ENCODE assay signal across 26 cellular contexts in the genomic region with DNA sequence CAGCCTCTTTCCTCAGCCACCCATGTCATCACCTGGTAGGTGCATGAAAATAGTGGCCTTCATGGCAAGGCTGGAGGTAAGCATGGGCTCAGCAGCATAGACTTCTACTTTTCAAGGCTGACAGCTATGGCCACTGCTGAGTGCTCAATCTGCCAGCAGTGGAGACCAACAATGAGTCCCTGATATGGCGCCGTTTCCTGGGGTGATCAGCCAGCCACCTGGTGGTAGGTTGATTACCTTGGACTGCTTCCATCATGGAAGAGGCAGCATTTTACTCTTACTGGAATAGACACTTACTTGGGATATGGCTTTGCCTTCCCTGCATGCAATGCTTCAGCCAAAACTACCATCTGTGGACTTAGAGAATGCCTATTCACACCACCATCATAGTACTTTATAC. TPM values are rescaled to one million over a fixed set of nuclear protein-coding genes. Genes with fewer than 3 reads are reported as not detected.
A peak's percentile ranks its signal among the peaks of the same experiment; 100 is the strongest.
DNase-seq lines count a peak whose midpoint lies in the region; ATAC-seq and TF ChIP-seq lines count a peak whose summit lies in the region.
"Had no signal": no experiment of that assay in that cellular context is flagged by ENCODE, and none has a peak within 500 bp of the region (broad histone marks: within the 10 kb centered on the region; RNA-seq: fewer than 3 reads in every experiment).

No MANE protein-coding gene starts in this region.

- 82 to 92% methylated on average over 2 of the region's 2 CpGs for WGBS in endodermal cell (ENCODE audit: insufficient coverage in 1 of 2, insufficient read length in 1 of 2), 2 experiments
- WGBS in heart right ventricle, 2 donors = 93 to 94% methylated on average over 2 of the region's 2 CpGs

- DNase-seq in DMS 273 (lab: John Stamatoyannopoulos, UW; ENCODE audit: unreplicated experiment) (peak; percentile 1), DMS 273 treated with DMSO at 0.1 percent for 48 hours (lab: John Stamatoyannopoulos, UW) (no peak), Karpas-422 (peak; percentile 36), NCI-H69 (lab: John Stamatoyannopoulos, UW) (peak; percentile 75), endodermal cell (no peak), nucleus accumbens (lab: John Stamatoyannopoulos, UW) (no peak), heart right ventricle (no peak)
- DNase-seq: Calu3; CD8-positive, alpha-beta T cell; MV-4-11; NCI-H1694 treated with DMSO at 0.1 percent for 48 hours; NCI-H2107; NCI-H524 treated with DMSO at 0.1 percent for 48 hours; NK-92 treated with Interleukin-12 subunit alpha and Interleukin-12 subunit beta, amount 100 ng/mL, for 24 hours; Right ventricle myocardium superior; RPMI8226; T-helper 1 cell had no signal

- H3K4me1 Mint-ChIP-seq in endodermal cell = peaks cover 2% of the 10 kb centered on the region
- H3K4me1 Mint-ChIP-seq: B cell had no signal

- H3K9me3 Mint-ChIP-seq in endodermal cell = no peaks in the 10 kb centered on the region
- H3K9me3 Mint-ChIP-seq: CD8-positive, alpha-beta T cell had no signal

- no peak overlapping the region for H3K27ac Mint-ChIP-seq in endodermal cell
- H3K27ac Mint-ChIP-seq: B cell; CD8-positive, alpha-beta T cell had no signal

- no peaks in the 10 kb centered on the region for H3K36me3 Mint-ChIP-seq in endodermal cell (ENCODE audit: low read depth)
- H3K36me3 Mint-ChIP-seq: CD8-positive, alpha-beta T cell had no signal

- no peak for ATAC-seq in HG03135 (IDR thresholded peaks at IDR 0.05; ENCODE audit: unreplicated experiment)
- no peak for ATAC-seq in heart right ventricle
- ATAC-seq: CD8-positive, alpha-beta T cell; HepG2; K562 had no signal

- no peak overlapping the region for H3K4me2 ChIP-seq in Karpas-422 (ENCODE audit: low read depth, low read length, poor library complexity, severe bottlenecking)

- H3K9me3 ChIP-seq in Karpas-422 (ENCODE audit: low read length) (no peaks in the 10 kb centered on the region), endodermal cell (ENCODE audit: control insufficient read depth, low read length) (no peaks in the 10 kb centered on the region), heart right ventricle (no peaks in the 10 kb centered on the region)

- intact Hi-C loops in heart right ventricle (cut with DNase I) = loop anchor here in 1 of 10 donors (10.0 kb wide), 1 partner anchor 114 kb away; no protein-coding TSS in a partner anchor

- H3K4me3 ChIP-seq in Karpas-422 (ENCODE audit: low read length) (no peak overlapping the region), endodermal cell (ENCODE audit: low read length) (no peak overlapping the region), heart right ventricle (no peak overlapping the region)
- H3K4me3 ChIP-seq: K562 had no signal

- H3K9me2 ChIP-seq in Karpas-422 (replicated peaks; ENCODE audit: insufficient read depth, low read length) = no peaks in the 10 kb centered on the region

- TF ChIP-seq CTCF in endodermal cell (conservative IDR thresholded peaks at IDR 0.05) = peak; percentile 50
- no peak for TF ChIP-seq CTCF in heart right ventricle (IDR thresholded peaks at IDR 0.05)

- H3K9ac ChIP-seq in Karpas-422 (ENCODE audit: low read length) = no peak overlapping the region
- H3K9ac ChIP-seq in endodermal cell (ENCODE audit: extremely low read depth, low read length, poor library complexity, severe bottlenecking) = no peak overlapping the region

- no peaks in the 10 kb centered on the region for H4K20me1 ChIP-seq in Karpas-422 (ENCODE audit: insufficient read depth, low read depth, low read length)

- H3K4me1 ChIP-seq in Karpas-422 (ENCODE audit: low read length) (no peaks in the 10 kb centered on the region), endodermal cell (ENCODE audit: control insufficient read depth, insufficient read depth, low read length) (no peaks in the 10 kb centered on the region), heart right ventricle (peaks cover 2 to 23% (median 14%) of the 10 kb centered on the region in 9 donors)

- no peaks in the 10 kb centered on the region for H3K27me3 ChIP-seq in Karpas-422 (ENCODE audit: low read length)
- H3K27me3 ChIP-seq in endodermal cell (ENCODE audit: control insufficient read depth, insufficient read depth, low read length, poor library complexity, severe bottlenecking) = no peaks in the 10 kb centered on the region
- H3K27me3 ChIP-seq in heart right ventricle = no peaks in the 10 kb centered on the region

- no peaks in the 10 kb centered on the region for H3K36me3 ChIP-seq in Karpas-422 (ENCODE audit: insufficient read depth, low read length)
- H3K36me3 ChIP-seq in endodermal cell (ENCODE audit: control insufficient read depth, insufficient read depth, low read length) = no peaks in the 10 kb centered on the region
- no peaks in the 10 kb centered on the region for H3K36me3 ChIP-seq in heart right ventricle

- no peaks in the 10 kb centered on the region for H3K79me2 ChIP-seq in Karpas-422 (ENCODE audit: low read length)

- no peak overlapping the region for H2AFZ ChIP-seq in Karpas-422 (ENCODE audit: low read length)

- peaks cover 2% of the 10 kb centered on the region for H3K27me3 Mint-ChIP-seq in endodermal cell (ENCODE audit: insufficient read depth)

- no peak overlapping the region for H3K27ac ChIP-seq in Karpas-422 (ENCODE audit: low read length)
- H3K27ac ChIP-seq in endodermal cell (ENCODE audit: low read depth, low read length) = no peak overlapping the region
- H3K27ac ChIP-seq in heart right ventricle = no peak overlapping the region
- H3K27ac ChIP-seq: 22Rv1, C4-2B had no signal

- no peak overlapping the region for H3K4me3 Mint-ChIP-seq in endodermal cell
- H3K4me3 Mint-ChIP-seq: B cell; CD8-positive, alpha-beta T cell had no signal

RNA-seq across cellular contexts. Expression of a gene that starts 39.5 kb away (rescaled TPM):
- 0.11 TPM in 1 of 2 replicates, not detected in the other for total RNA-seq in Karpas-422 (2014; rRNA removed; shearing (Covaris generic); ENCODE audit: low replicate concordance)
- total RNA-seq in endodermal cell = 10 to 100 TPM; 17.5 to 30.8 TPM
- 16.9 TPM for polyA plus RNA-seq in endodermal cell (2013, experiment 1 of 2)
- polyA plus RNA-seq in endodermal cell (2013, experiment 2 of 2) = 12.0 TPM
- under 1 TPM in 9 of 10 donors, not detected in 1; 0.19 to 0.89 (median 0.31) TPM for total RNA-seq in heart right ventricle
- polyA plus RNA-seq in heart right ventricle = under 1 TPM; 0.06 to 0.73 TPM
- total RNA-seq: HT1080, LHCN-M2, MCF 10A had no signal

Comparison
In these comparisons a context has a peak if more than half of its experiments do, and no peak if none do; other contexts are left out.
1. DNase-seq: peak in DMS 273 (single experiment), Karpas-422 (single experiment) and NCI-H69 (single experiment); none in DMS 273 treated with DMSO at 0.1 percent for 48 hours (single experiment), endodermal cell (single experiment), nucleus accumbens (0 of 56) and heart right ventricle (0 of 2).
2. RNA of a gene that starts 39.5 kb away (total RNA-seq): 17.5 to 30.8 TPM in endodermal cell; 0.19 to 0.89 TPM in heart right ventricle and 0.11 TPM in Karpas-422; every median in the first group is over 4 times any median in the second.